Comparison of ENCODE assay signal across 7 cellular contexts in the genomic region with DNA sequence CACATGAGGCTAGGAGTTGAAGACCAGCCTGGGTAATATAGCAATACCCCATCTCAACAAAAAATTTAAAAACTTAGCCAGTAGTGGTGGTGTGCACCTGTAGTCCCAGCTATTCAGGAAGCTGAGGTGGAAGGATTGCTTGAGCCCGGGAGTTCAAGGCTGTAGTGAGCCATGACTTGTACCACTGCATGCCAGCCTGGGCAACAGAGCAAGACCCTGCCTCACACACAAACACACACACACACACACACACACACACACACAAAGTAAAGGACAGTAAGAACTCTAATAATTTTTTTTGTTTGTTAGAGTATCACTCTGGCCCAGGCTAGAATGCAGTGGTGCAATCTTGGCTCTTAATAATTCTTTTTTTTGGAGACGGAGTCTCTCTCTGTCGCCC.
"Had no signal": no experiment of that assay in that cellular context is flagged by ENCODE, and none has a peak within 500 bp of the region (broad histone marks: within the 10 kb centered on the region; RNA-seq: fewer than 3 reads in every experiment).

No MANE protein-coding gene starts in this region.

- H3K4me3 ChIP-seq: K562 had no signal

- H3K36me3 Mint-ChIP-seq: IgD-negative memory B cell had no signal

- H3K27me3 Mint-ChIP-seq: IgD-negative memory B cell had no signal

- H3K27ac Mint-ChIP-seq: IgD-negative memory B cell had no signal

- H3K4me3 Mint-ChIP-seq: IgD-negative memory B cell had no signal

- H3K27ac ChIP-seq: HL-60 had no signal

- ATAC-seq: HepG2, K562 had no signal

- DNase-seq: IMR-90, KBM-7, KG1 had no signal
